19 cellular contexts compared by ENCODE assay signal in genomic region chr1:9297831-9298230, GRCh38. TPM values are rescaled to one million over a fixed set of nuclear protein-coding genes. Genes with fewer than 3 reads are reported as not detected.
A peak's percentile ranks its signal among the peaks of the same experiment; 100 is the strongest.
DNase-seq lines count a peak whose midpoint lies in the region; ATAC-seq and TF ChIP-seq lines count a peak whose summit lies in the region.
"Had no signal": no experiment of that assay in that cellular context is flagged by ENCODE, and none has a peak within 500 bp of the region (broad histone marks: within the 10 kb centered on the region; RNA-seq: fewer than 3 reads in every experiment).

No MANE protein-coding gene starts in this region.

- intact Hi-C loops in mucosa of descending colon (cut with DNase I, micrococcal nuclease), result loop anchor here (10.0 kb wide), 2 partner anchors 67 to 137 kb away; no protein-coding TSS in a partner anchor

- H3K9me3 ChIP-seq in hepatocyte (ENCODE audit: low read depth) (no peaks in the 10 kb centered on the region), trophoblast cell (ENCODE audit: insufficient read depth, low read depth, low read length) (no peaks in the 10 kb centered on the region), mucosa of descending colon (no peaks in the 10 kb centered on the region)
- H3K9me3 ChIP-seq: SJCRH30 had no signal

- no peaks in the 10 kb centered on the region; the same call in 2 of the 3 replicates for H3K36me3 Mint-ChIP-seq in GM23338 (ENCODE audit: low read depth)

- no peaks in the 10 kb centered on the region for H3K27me3 ChIP-seq in hepatocyte
- no peaks in the 10 kb centered on the region for H3K27me3 ChIP-seq in trophoblast cell (ENCODE audit: insufficient read depth, low read length)
- peaks cover 14% of the 10 kb centered on the region for H3K27me3 ChIP-seq in GM23338 (ENCODE audit: insufficient read depth)

- peak overlapping the region; percentile 82 for H3K4me2 ChIP-seq in hepatocyte
- no peak overlapping the region for H3K4me2 ChIP-seq in trophoblast cell (ENCODE audit: low read length)
- H3K4me2 ChIP-seq in GM23338, result no peak overlapping the region

- H3K4me3 Mint-ChIP-seq in GM23338, result no peak overlapping the region
- H3K4me3 Mint-ChIP-seq: CD8-positive, alpha-beta memory T cell had no signal

- 63% methylated on average over 9 of the region's 9 CpGs for WGBS in hepatocyte (ENCODE audit: low lambda C conversion rate, missing lambda C conversion rate)
- no CpG with 5 or more reads among the region's 9 CpGs for WGBS in trophoblast cell (ENCODE audit: extremely low coverage, insufficient coverage, insufficient read length)

- H3K9ac ChIP-seq in trophoblast cell (ENCODE audit: low read length), result no peak overlapping the region
- H3K9ac ChIP-seq: KMS-11 had no signal

- H2BK120ac ChIP-seq in trophoblast cell (ENCODE audit: insufficient read depth, low read length, poor library complexity), result no peak overlapping the region

- no peaks in the 10 kb centered on the region for H3K9me3 Mint-ChIP-seq in GM23338
- H3K9me3 Mint-ChIP-seq: CD8-positive, alpha-beta memory T cell had no signal

- DNase-seq in NCI-H2227 (lab: John Stamatoyannopoulos, UW; ENCODE audit: unreplicated experiment) (peak; percentile 26), NCI-H2227 treated with DMSO at 0.1 percent for 48 hours (lab: John Stamatoyannopoulos, UW) (no peak), hepatocyte (ENCODE audit: low spot score) (no peak), trophoblast cell (no peak), GM23338 (ENCODE audit: low spot score) (no peak), NAMALWA (ENCODE audit: low spot score) (no peak), mucosa of descending colon (no peak)
- DNase-seq: CD8-positive, alpha-beta memory T cell; H7; IMR-90; MV-4-11; NCI-H1930; NCI-H446; NCI-H526; OCI-M1; SJCRH30 had no signal

- H3K4me1 Mint-ChIP-seq in GM23338, result peaks cover 11% of the 10 kb centered on the region; the same call in 2 of the 3 replicates

- H3K4me1 ChIP-seq in hepatocyte (ENCODE audit: insufficient read depth), result peaks cover 47% of the 10 kb centered on the region
- peaks cover 38 to 62% of the 10 kb centered on the region in 2 experiments for H3K4me1 ChIP-seq in trophoblast cell (ENCODE audit: control insufficient read depth in 1 of 2, insufficient read depth in 2 of 2, low read length in 2 of 2)
- no peaks in the 10 kb centered on the region for H3K4me1 ChIP-seq in GM23338 (ENCODE audit: insufficient read depth)
- peaks cover 46% of the 10 kb centered on the region for H3K4me1 ChIP-seq in mucosa of descending colon (ENCODE audit: low read depth)
- H3K4me1 ChIP-seq: SJCRH30 had no signal

- no peak overlapping the region for H2AK5ac ChIP-seq in trophoblast cell (ENCODE audit: low read length)

- H3K36me3 ChIP-seq in hepatocyte (replicated peaks; ENCODE audit: insufficient read depth, low read depth) (no peaks in the 10 kb centered on the region), trophoblast cell (ENCODE audit: control insufficient read depth in 1 of 2, insufficient read depth in 2 of 2, low read length in 2 of 2) (peaks cover 31 to 44% of the 10 kb centered on the region in 2 experiments), GM23338 (ENCODE audit: insufficient read depth) (no peaks in the 10 kb centered on the region), mucosa of descending colon (ENCODE audit: low read depth) (no peaks in the 10 kb centered on the region)
- H3K36me3 ChIP-seq: SJCRH30 had no signal

- no peak overlapping the region for H4K8ac ChIP-seq in trophoblast cell (ENCODE audit: low read depth, low read length)

- H4K20me1 ChIP-seq in hepatocyte (ENCODE audit: insufficient read depth, poor library complexity, severe bottlenecking) (peaks cover 65% of the 10 kb centered on the region), GM23338 (replicated peaks; ENCODE audit: insufficient read depth) (no peaks in the 10 kb centered on the region; the same call in 1 of the 2 replicates)

- H3K27me3 Mint-ChIP-seq in GM23338 (ENCODE audit: insufficient read depth, low read depth, poor library complexity), result peaks cover 6% of the 10 kb centered on the region
- H3K27me3 Mint-ChIP-seq: CD8-positive, alpha-beta memory T cell had no signal

- no peak overlapping the region for H3K18ac ChIP-seq in trophoblast cell (ENCODE audit: low read length)

- no peak overlapping the region for H2BK12ac ChIP-seq in trophoblast cell (ENCODE audit: low read length)

- no peaks in the 10 kb centered on the region for H3K9me2 ChIP-seq in hepatocyte (replicated peaks; ENCODE audit: insufficient read depth)
- no peaks in the 10 kb centered on the region for H3K9me2 ChIP-seq in GM23338 (ENCODE audit: insufficient read depth)

- peaks cover 25% of the 10 kb centered on the region for H3K79me1 ChIP-seq in trophoblast cell (ENCODE audit: low read length)

- no peak overlapping the region for H3K14ac ChIP-seq in trophoblast cell (ENCODE audit: low read length)

- H3F3A ChIP-seq in GM23338 (replicated peaks; ENCODE audit: low read depth), result no peaks in the 10 kb centered on the region

- no peak overlapping the region for H2BK5ac ChIP-seq in trophoblast cell (ENCODE audit: low read depth, low read length, poor library complexity)

- no peak overlapping the region for H4K12ac ChIP-seq in trophoblast cell (ENCODE audit: low read depth, low read length)

- H3K23ac ChIP-seq in trophoblast cell (ENCODE audit: low read length), result no peak overlapping the region

- no peak overlapping the region for H4K91ac ChIP-seq in trophoblast cell (ENCODE audit: low read depth, low read length)

- ATAC-seq in GM21515 (IDR thresholded peaks at IDR 0.05; ENCODE audit: unreplicated experiment), result no peak
- ATAC-seq in GM23338, result no peak
- no peak for ATAC-seq in mucosa of descending colon

- TF ChIP-seq CTCF in hepatocyte (IDR thresholded peaks at IDR 0.05; ENCODE audit: poor library complexity) (no peak), GM23338 (conservative IDR thresholded peaks at IDR 0.05; ENCODE audit: low read depth in 2 of 2) (no peak), mucosa of descending colon (IDR thresholded peaks at IDR 0.05) (no peak)

- H2AFZ ChIP-seq in hepatocyte (no peak overlapping the region), trophoblast cell (ENCODE audit: insufficient read depth, low read length, poor library complexity) (no peak overlapping the region), GM23338 (no peak overlapping the region)

- peaks cover 95% of the 10 kb centered on the region for H3K79me2 ChIP-seq in hepatocyte
- H3K79me2 ChIP-seq in trophoblast cell (ENCODE audit: control insufficient read depth, insufficient read depth, low read length, poor library complexity), result peaks cover 63% of the 10 kb centered on the region
- H3K79me2 ChIP-seq in GM23338 (replicated peaks; ENCODE audit: insufficient read depth), result no peaks in the 10 kb centered on the region

- H3K4me3 ChIP-seq in hepatocyte (no peak overlapping the region), trophoblast cell (ENCODE audit: low read depth, low read length) (no peak overlapping the region), GM23338 (no peak overlapping the region), mucosa of descending colon (no peak overlapping the region)
- H3K4me3 ChIP-seq: SJCRH30 had no signal

- peak overlapping the region; percentile 95 for H3K4ac ChIP-seq in trophoblast cell (ENCODE audit: low read depth, low read length)

- no peak overlapping the region for H3K27ac Mint-ChIP-seq in GM23338
- H3K27ac Mint-ChIP-seq: CD8-positive, alpha-beta memory T cell had no signal

- H3K27ac ChIP-seq in hepatocyte (peak overlapping the region; percentile 63), trophoblast cell (ENCODE audit: low read depth, low read length) (no peak overlapping the region), GM23338 (ENCODE audit: low read depth) (no peak overlapping the region)
- H3K27ac ChIP-seq: C4-2B, KMS-11, SJCRH30 had no signal

TF ChIP-seq in GM23338, 12 proteins besides CTCF, POLR2A, EP300 and RAD21 (continues in another document):
- TF ChIP-seq REST (IDR thresholded peaks at IDR 0.05; ENCODE audit: unreplicated experiment) (no peak), EZH2 (IDR thresholded peaks at IDR 0.05; ENCODE audit: low read depth, unreplicated experiment) (no peak), CREB1 (CRISPR knock-in tag; IDR thresholded peaks at IDR 0.05; ENCODE audit: low read depth) (no peak), NANOG (IDR thresholded peaks at IDR 0.05; ENCODE audit: borderline replicate concordance) (no peak), STAT1 (IDR thresholded peaks at IDR 0.05; ENCODE audit: unreplicated experiment) (no peak), ZNF331 (CRISPR knock-in tag; IDR thresholded peaks at IDR 0.05; ENCODE audit: low read depth) (no peak)

RNA-seq across cellular contexts. Expression of gene SPSB1, which starts 5.1 kb away (rescaled TPM):
- total RNA-seq in hepatocyte (61.3 and 66.9 TPM in 2 replicates), mucosa of descending colon (10 to 100 TPM; 22.1 to 35.5 (median 26.1) TPM)
- polyA plus RNA-seq in hepatocyte (75.3 and 102 TPM in 2 replicates), GM23338 (2016; fragmentation: Nextera tagmentation; extraction: Ambion mirVana) (2.1 and 2.4 TPM in 2 replicates)
- 85.2 and 90.2 TPM in 2 replicates for polyA plus RNA-seq in trophoblast cell (2013)
- total RNA-seq in GM23338 (2014; rRNA removed; shearing (Covaris generic)), result 6.8 and 7.6 TPM in 2 replicates
